19 cellular contexts compared by ENCODE assay signal in the genomic region with DNA sequence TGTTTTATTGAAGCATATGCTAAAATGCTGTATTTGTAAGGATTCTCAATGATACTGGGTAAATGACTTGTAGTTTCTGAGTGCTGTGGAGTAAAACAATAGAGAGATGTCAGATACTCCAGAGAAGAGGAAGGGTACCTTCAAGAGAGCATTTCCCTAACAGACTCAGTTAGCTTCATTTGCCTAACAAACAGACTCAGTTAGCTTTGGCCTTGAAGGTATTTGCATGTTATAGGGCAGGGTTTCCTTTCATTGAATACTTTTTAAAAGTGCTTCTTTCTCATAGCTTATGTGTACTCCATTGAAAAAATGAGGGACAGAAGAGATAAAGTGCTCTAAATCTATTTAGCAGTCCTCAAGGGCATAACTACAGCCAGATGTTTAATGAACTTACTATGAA.
A peak's percentile ranks its signal among the peaks of the same experiment; 100 is the strongest.
DNase-seq lines count a peak whose midpoint lies in the region; TF ChIP-seq lines count a peak whose summit lies in the region.
"Had no signal": no experiment of that assay in that cellular context is flagged by ENCODE, and none has a peak within 500 bp of the region (broad histone marks: within the 10 kb centered on the region; RNA-seq: fewer than 3 reads in every experiment).

No MANE protein-coding gene starts in this region.

- TF ChIP-seq POLR2A in erythroblast (IDR thresholded peaks at IDR 0.05; ENCODE audit: low read length), result no peak

- CTCF ChIA-PET in activated CD4-positive, alpha-beta memory T cell treated with anti-CD3 and anti-CD28 coated beads for 36 hours (lab: Charles Lee), result interaction anchor here (0.9 to 2.7 kb wide), 2 partner anchors 10 to 58 kb away, joined by 3 to 7 read pairs; no protein-coding TSS in a partner anchor

- no peak overlapping the region for H3K27ac Mint-ChIP-seq in activated CD4-positive, alpha-beta memory T cell treated with anti-CD3 and anti-CD28 coated beads for 36 hours
- H3K27ac Mint-ChIP-seq: CD8-positive, alpha-beta T cell; HFFc6; IgD-negative memory B cell had no signal

- no peaks in the 10 kb centered on the region for H3K4me1 Mint-ChIP-seq in activated CD4-positive, alpha-beta memory T cell treated with anti-CD3 and anti-CD28 coated beads for 36 hours (ENCODE audit: low read depth)

- H2AFZ ChIP-seq in GM23248, result no peak overlapping the region

- in situ Hi-C loops in GM23248 (cut with MboI), result no loop called here

- H3K9me2 ChIP-seq in GM23248 (ENCODE audit: insufficient read depth), result no peaks in the 10 kb centered on the region

- H3K9me3 ChIP-seq in HUES64 (ENCODE audit: insufficient read depth, low read depth, low read length) (no peaks in the 10 kb centered on the region), NT2/D1 (ENCODE audit: insufficient read depth, low read length) (no peaks in the 10 kb centered on the region), GM23248 (ENCODE audit: low read depth) (no peaks in the 10 kb centered on the region)
- H3K9me3 ChIP-seq: A549 had no signal

- no peaks in the 10 kb centered on the region for H4K20me1 ChIP-seq in GM23248 (ENCODE audit: insufficient read depth)

- H3K27me3 ChIP-seq in HUES64 (ENCODE audit: insufficient read depth, low read length) (no peaks in the 10 kb centered on the region), NT2/D1 (ENCODE audit: insufficient read depth, insufficient read length) (no peaks in the 10 kb centered on the region), GM23248 (replicated peaks; ENCODE audit: insufficient read depth) (no peaks in the 10 kb centered on the region; the same call in 1 of the 2 replicates)

- no peak overlapping the region for H3K4me3 Mint-ChIP-seq in activated CD4-positive, alpha-beta memory T cell treated with anti-CD3 and anti-CD28 coated beads for 36 hours
- H3K4me3 Mint-ChIP-seq: CD14-positive monocyte; CD8-positive, alpha-beta T cell; HFFc6 had no signal

- no peak overlapping the region for H3K9ac ChIP-seq in HUES64 (ENCODE audit: low read depth, low read length)
- no peak overlapping the region for H3K9ac ChIP-seq in NT2/D1 (ENCODE audit: insufficient read length, low read depth)
- H3K9ac ChIP-seq in GM23248, result no peak overlapping the region

- H3K4me1 ChIP-seq in HUES64 (ENCODE audit: insufficient read depth, low read length) (peaks cover 51% of the 10 kb centered on the region), NT2/D1 (ENCODE audit: insufficient read depth, insufficient read length) (peaks cover 9% of the 10 kb centered on the region), GM23248 (ENCODE audit: insufficient read depth) (no peaks in the 10 kb centered on the region)
- H3K4me1 ChIP-seq: A549 had no signal

- no peak overlapping the region for H3K4me2 ChIP-seq in GM23248 (ENCODE audit: unreplicated experiment)
- H3K4me2 ChIP-seq: A549 had no signal

- H3K36me3 Mint-ChIP-seq in activated CD4-positive, alpha-beta memory T cell treated with anti-CD3 and anti-CD28 coated beads for 36 hours, result no peaks in the 10 kb centered on the region
- H3K36me3 Mint-ChIP-seq: CD8-positive, alpha-beta T cell; IgD-negative memory B cell had no signal

- DNase-seq in NT2/D1 (ENCODE audit: low read depth, low spot score) (peak; percentile 65), iPS DF 4.7 (ENCODE audit: extremely low read depth, low spot score) (peak; percentile 51), erythroblast (lab: John Stamatoyannopoulos, UW) (no peak), GM23248 (no peak)
- no peak for DNase-seq in activated CD4-positive, alpha-beta memory T cell treated with anti-CD3 and anti-CD28 coated beads for 36 hours
- DNase-seq: CD8-positive, alpha-beta T cell; COR-L47; DMS153; DMS79 treated with DMSO at 0.1 percent for 48 hours; EL; GOT3; HCEC 1CT; HFFc6; KG1 had no signal

- no peaks in the 10 kb centered on the region for H3K27me3 Mint-ChIP-seq in activated CD4-positive, alpha-beta memory T cell treated with anti-CD3 and anti-CD28 coated beads for 36 hours

- H3K4me3 ChIP-seq in HUES64 (ENCODE audit: low read length) (0 out of 2 replicates have a peak overlapping the region, but pooled peaks have one; percentile 28), NT2/D1 (ENCODE audit: insufficient read length, low read depth) (no peak overlapping the region), GM23248 (no peak overlapping the region)
- H3K4me3 ChIP-seq: A549 had no signal

- POLR2A ChIA-PET in activated CD4-positive, alpha-beta memory T cell treated with anti-CD3 and anti-CD28 coated beads for 36 hours (lab: Charles Lee), result no interaction called here

- intact Hi-C loops in activated CD4-positive, alpha-beta memory T cell treated with anti-CD3 and anti-CD28 coated beads for 36 hours (cut with micrococcal nuclease), result no loop called here

- H3K36me3 ChIP-seq in HUES64 (ENCODE audit: insufficient read depth, low read length) (no peaks in the 10 kb centered on the region), NT2/D1 (ENCODE audit: insufficient read depth, insufficient read length, low read length) (no peaks in the 10 kb centered on the region), GM23248 (ENCODE audit: low read depth) (no peaks in the 10 kb centered on the region)

- H3F3A ChIP-seq in GM23248 (ENCODE audit: insufficient read depth), result no peaks in the 10 kb centered on the region

- H3K27ac ChIP-seq in HUES64 (ENCODE audit: low read depth, low read length) (peak overlapping the region; percentile 73; the same call in 1 of the 2 replicates), GM23248 (no peak overlapping the region)
- H3K27ac ChIP-seq: A549, HL-60 had no signal

- no peaks in the 10 kb centered on the region for H3K9me3 Mint-ChIP-seq in activated CD4-positive, alpha-beta memory T cell treated with anti-CD3 and anti-CD28 coated beads for 36 hours
- H3K9me3 Mint-ChIP-seq: CD8-positive, alpha-beta T cell had no signal

- no peaks in the 10 kb centered on the region for H3K79me2 ChIP-seq in GM23248 (ENCODE audit: insufficient read depth)

Comparison
In these comparisons a context has a peak if more than half of its experiments do, and no peak if none do; other contexts are left out.
1. DNase-seq: peak in NT2/D1 (single experiment) and iPS DF 4.7 (single experiment); none in erythroblast (0 of 2), activated CD4-positive, alpha-beta memory T cell treated with anti-CD3 and anti-CD28 coated beads for 36 hours (single experiment) and GM23248 (single experiment).